ENCODE assay signal across 1 cellular context in genomic region chr19:50500753-50501151, GRCh38.
TF ChIP-seq lines count a peak whose summit lies in the region.

No MANE protein-coding gene starts in this region.

TF ChIP-seq in A549, 52 proteins besides CTCF, POLR2A, EP300 and RAD21 (continued from another document):
- TF ChIP-seq E2F6 (IDR thresholded peaks at IDR 0.05; ENCODE audit: borderline replicate concordance, low read depth) (no peak), TP53 (CRISPR knock-in tag; IDR thresholded peaks at IDR 0.05) (no peak), HES2 (IDR thresholded peaks at IDR 0.05) (no peak), ZFP36 (IDR thresholded peaks at IDR 0.05; ENCODE audit: borderline replicate concordance, partially characterized antibody) (no peak), CEBPB (IDR thresholded peaks at IDR 0.05) (no peak), ATOH8 (CRISPR knock-in tag; IDR thresholded peaks at IDR 0.05; ENCODE audit: low read depth) (no peak), HDAC2 (IDR thresholded peaks at IDR 0.05) (no peak), ESRRA (IDR thresholded peaks at IDR 0.05; ENCODE audit: borderline replicate concordance, low read length) (no peak), POLR2AphosphoS2 (conservative IDR thresholded peaks at IDR 0.05; ENCODE audit: low read length) (no peak), PBX3 (IDR thresholded peaks at IDR 0.05) (no peak)
